Comparison of ENCODE assay signal across 12 cellular contexts in genomic region chr14:101737414-101738367, GRCh38. TPM values are rescaled to one million over a fixed set of nuclear protein-coding genes. Genes with fewer than 3 reads are reported as not detected.
A peak's percentile ranks its signal among the peaks of the same experiment; 100 is the strongest.
DNase-seq lines count a peak whose midpoint lies in the region; ATAC-seq, FAIRE-seq and TF ChIP-seq lines count a peak whose summit lies in the region.
"Had no signal": no experiment of that assay in that cellular context is flagged by ENCODE, and none has a peak within 500 bp of the region (broad histone marks: within the 10 kb centered on the region; RNA-seq: fewer than 3 reads in every experiment).

No MANE protein-coding gene starts in this region.

- no peaks in the 10 kb centered on the region for H3K36me3 ChIP-seq in WERI-Rb-1
- H3K36me3 ChIP-seq: spleen had no signal

- H3K9me3 ChIP-seq in WERI-Rb-1 (ENCODE audit: severe bottlenecking), result peaks cover 15% of the 10 kb centered on the region

- ATAC-seq in GM21360 (IDR thresholded peaks at IDR 0.05; ENCODE audit: unreplicated experiment) (no peak), HG02623 (IDR thresholded peaks at IDR 0.05; ENCODE audit: unreplicated experiment) (no peak)
- ATAC-seq: WTC11 had no signal

- FAIRE-seq in GM12891 (lab: Jason Lieb, UNC), result peak; percentile 45

- peaks cover 0 to 26% (median 16%) of the 10 kb centered on the region in 6 donors for H3K9me3 Mint-ChIP-seq in immature natural killer cell

- peaks cover 2 to 4% (median 3%) of the 10 kb centered on the region in 3 donors for H3K27me3 Mint-ChIP-seq in immature natural killer cell (ENCODE audit: low read depth in 3 of 3)

- TF ChIP-seq CTCF in WERI-Rb-1 (IDR thresholded peaks at IDR 0.05; ENCODE audit: low read depth, low read length), result 0 out of 2 replicates have a peak, but pooled peaks have one; percentile 15

- no peak overlapping the region for H3K4me3 ChIP-seq in WERI-Rb-1 (ENCODE audit: low read depth, low read length)
- H3K4me3 ChIP-seq: spleen had no signal

- H3K27ac Mint-ChIP-seq in immature natural killer cell, result peak overlapping the region; percentile 13 to 88 (median 50)
- H3K27ac Mint-ChIP-seq: WTC11 had no signal

- H3K27ac ChIP-seq in WERI-Rb-1 (no peak overlapping the region), caudate nucleus (ENCODE audit: low read depth, low read length) (no peak overlapping the region)

- TF ChIP-seq POLR2A in GM12891 (IDR thresholded peaks at IDR 0.05; ENCODE audit: low read depth, low read length), result no peak

- H3K27me3 ChIP-seq in WERI-Rb-1 (ENCODE audit: insufficient read depth, low read depth, severe bottlenecking), result no peaks in the 10 kb centered on the region

- H3K4me1 Mint-ChIP-seq in immature natural killer cell, result peaks cover 40 to 44% of the 10 kb centered on the region in 2 donors
- H3K4me1 Mint-ChIP-seq: WTC11 had no signal

- peaks cover 8 to 15% (median 15%) of the 10 kb centered on the region in 3 donors for H3K36me3 Mint-ChIP-seq in immature natural killer cell

- no peak overlapping the region for H3K4me3 Mint-ChIP-seq in immature natural killer cell
- H3K4me3 Mint-ChIP-seq: WTC11 had no signal

- DNase-seq in CD1c-positive myeloid dendritic cell (ENCODE audit: extremely low spot score) (peak; percentile 65), GM12891 (ENCODE audit: insufficient read length, low spot score) (no peak), WERI-Rb-1 (no peak), immature natural killer cell (peak in 1 of 3 donors; percentile 38), NCI-H446 (lab: John Stamatoyannopoulos, UW) (no peak), caudate nucleus (lab: John Stamatoyannopoulos, UW) (no peak)
- DNase-seq: amygdala, Kasumi-1 had no signal

TF ChIP-seq in GM12891, 5 proteins besides CTCF, POLR2A, EP300 and RAD21:
- TF ChIP-seq SPI1 (IDR thresholded peaks at IDR 0.05; ENCODE audit: low read depth, low read length), result no peak
- no peak for TF ChIP-seq PAX5 (IDR thresholded peaks at IDR 0.05; ENCODE audit: insufficient read depth, low read length, severe bottlenecking)
- TF ChIP-seq POLR2AphosphoS5 (IDR thresholded peaks at IDR 0.05; ENCODE audit: low read depth, low read length), result no peak
- TF ChIP-seq TAF1 (IDR thresholded peaks at IDR 0.05; ENCODE audit: low read depth, low read length), result no peak

RNA-seq across cellular contexts. Expression of gene PPP2R5C, which starts 23.8 kb away (rescaled TPM):
- 87.1 TPM for polyA plus RNA-seq in GM12891 (2012; ENCODE audit: low read depth, missing spikeins)
- polyA plus RNA-seq in immature natural killer cell, result 100 to 1,000 TPM; 214 to 250 (median 236) TPM
